ENCODE assay signal across 8 cellular contexts in the genomic region with DNA sequence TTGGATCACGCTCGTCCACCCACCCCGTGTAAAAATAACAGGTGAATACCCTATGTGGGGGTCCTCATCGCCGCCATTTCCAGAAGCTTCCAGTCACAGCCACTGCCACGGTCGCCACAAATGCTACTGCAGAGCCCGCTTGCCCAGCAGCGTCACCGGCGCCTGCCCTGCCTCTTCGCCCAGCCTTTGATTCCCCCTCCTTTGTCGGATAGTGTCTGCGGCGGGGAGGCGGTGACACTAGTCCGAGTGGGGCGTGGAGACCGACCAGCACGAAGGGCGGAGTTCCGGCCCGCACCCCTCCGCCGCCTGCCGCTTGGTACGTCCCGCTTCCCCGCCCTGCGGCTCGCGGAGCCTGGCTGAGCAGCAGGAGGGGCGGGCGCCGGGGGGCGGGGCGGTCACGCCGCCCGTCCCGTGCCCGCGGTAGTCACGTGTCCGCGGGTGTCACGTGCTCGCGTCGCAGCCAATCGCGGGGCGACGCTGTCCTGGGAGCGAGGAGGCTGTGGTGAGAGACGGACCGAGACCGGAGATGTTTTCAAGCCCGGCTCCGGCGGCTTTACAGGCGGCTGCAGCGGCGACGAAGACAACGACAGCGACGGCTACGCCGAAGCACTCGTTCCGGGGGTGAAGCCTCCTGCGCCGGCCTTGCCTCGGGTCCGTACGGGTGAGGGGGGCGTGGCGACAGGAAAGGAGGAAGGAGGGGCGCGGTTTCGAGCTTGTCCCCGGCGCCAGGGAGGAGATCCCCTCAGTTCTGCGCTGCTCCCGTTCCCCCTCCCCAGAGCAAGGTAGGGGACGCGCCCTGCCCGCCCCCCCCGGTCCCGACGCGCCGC. TPM values are rescaled to one million over a fixed set of nuclear protein-coding genes. Genes with fewer than 3 reads are reported as not detected.
DNase-seq lines count a peak whose midpoint lies in the region; ATAC-seq and TF ChIP-seq lines count a peak whose summit lies in the region.

A gene (plus strand): TSS at position 467 of the 827 bp plus-strand sequence. CDS start 45,652 bp downstream, outside the sequence.

- peak within 1 kb of the TSS; percentile 96 to 99 (median 98) for H3K4me3 Mint-ChIP-seq in IgD-negative memory B cell

- H3K27me3 Mint-ChIP-seq in IgD-negative memory B cell: no peaks in the 10 kb centered on the region

- no peak for TF ChIP-seq CTCF in epithelial cell of esophagus (IDR thresholded peaks at IDR 0.05; ENCODE audit: insufficient read depth, low read depth, low read length, missing control alignments)

- peaks cover 42 to 49% (median 45%) of the 10 kb centered on the region in 3 donors for H3K4me1 Mint-ChIP-seq in IgD-negative memory B cell

- peak; percentile 88 for DNase-seq in DMS 273 treated with DMSO at 0.1 percent for 48 hours (lab: John Stamatoyannopoulos, UW)
- peak; percentile 100 for DNase-seq in OCI-M1 (lab: John Stamatoyannopoulos, UW)
- peak; percentile 97 for DNase-seq in activated T-cell treated with anti-CD3 and anti-CD28 coated beads for 24 hours (ENCODE audit: low read depth)
- peak; percentile 98 for DNase-seq in epithelial cell of esophagus (ENCODE audit: low read depth)
- peak; percentile 96 to 97 for DNase-seq in stimulated activated CD8-positive, alpha-beta memory T cell treated with anti-CD3 and anti-CD28 coated beads, Interleukin-2, amount 100 ng/mL, for 48 hours (ENCODE audit: low read depth in 2 of 2)

- ATAC-seq in GM21576 (IDR thresholded peaks at IDR 0.05; ENCODE audit: unreplicated experiment): peak; percentile 63

- no peaks in the 10 kb centered on the region for H3K9me3 Mint-ChIP-seq in IgD-negative memory B cell

- no peaks in the 10 kb centered on the region for H3K9me3 ChIP-seq in mononuclear cell (ENCODE audit: low read depth, low read length)

- peaks cover 44% of the 10 kb centered on the region for H3K4me1 ChIP-seq in mononuclear cell (ENCODE audit: insufficient read depth, low read length)

- no peaks in the 10 kb centered on the region for H3K27me3 ChIP-seq in mononuclear cell (ENCODE audit: insufficient read depth, low read length)

- H3K4me3 ChIP-seq in epithelial cell of esophagus (ENCODE audit: low read length) (peak within 1 kb of the TSS; percentile 88), mononuclear cell (ENCODE audit: low read length) (peak within 1 kb of the TSS; percentile 70)

- H3K36me3 Mint-ChIP-seq in IgD-negative memory B cell: no peaks in the 10 kb centered on the region

- H3K27ac Mint-ChIP-seq in IgD-negative memory B cell: peak within 1 kb of the TSS; percentile 99

RNA-seq across cellular contexts. Expression of the gene that starts here (rescaled TPM):
- polyA plus RNA-seq in IgD-negative memory B cell: 87.3 TPM
- 287 TPM for total RNA-seq in mononuclear cell

Comparison
In these comparisons a context has a peak if more than half of its experiments do, and no peak if none do; other contexts are left out.
1. Peak in every context shown above with its lines: DNase-seq, ATAC-seq and H3K4me3 ChIP-seq.